9 cellular contexts compared by ENCODE assay signal in genomic region chr20:39986231-39986904, GRCh38.
DNase-seq lines count a peak whose midpoint lies in the region; ATAC-seq and TF ChIP-seq lines count a peak whose summit lies in the region.
"Had no signal": no experiment of that assay in that cellular context is flagged by ENCODE, and none has a peak within 500 bp of the region (broad histone marks: within the 10 kb centered on the region; RNA-seq: fewer than 3 reads in every experiment).

No MANE protein-coding gene starts in this region.

- peaks cover 3% of the 10 kb centered on the region for H3K27me3 ChIP-seq in RWPE2 (ENCODE audit: insufficient read depth, poor library complexity, severe bottlenecking)
- H3K27me3 ChIP-seq in gastroesophageal sphincter, result no peaks in the 10 kb centered on the region
- no peaks in the 10 kb centered on the region for H3K27me3 ChIP-seq in osteoblast (ENCODE audit: insufficient read depth, low read length)

- H3K27ac ChIP-seq in C4-2B (peak overlapping the region; percentile 49), RWPE2 (ENCODE audit: poor library complexity, severe bottlenecking) (no peak overlapping the region), gastroesophageal sphincter (peak overlapping the region; percentile 82 to 98 (median 86)), osteoblast (ENCODE audit: low read depth, low read length) (peak overlapping the region; percentile 49)

- H2AFZ ChIP-seq in osteoblast (ENCODE audit: low read length), result peak overlapping the region; percentile 93

- DNase-seq in RWPE2 (ENCODE audit: low spot score) (no peak), osteoblast (ENCODE audit: insufficient read length, low spot score, missing footprints) (no peak), UCSD-AML1 (lab: John Stamatoyannopoulos, UW; ENCODE audit: unreplicated experiment) (no peak), DMS114 treated with DMSO at 0.1 percent for 48 hours (lab: John Stamatoyannopoulos, UW; ENCODE audit: unreplicated experiment) (no peak)
- DNase-seq in activated CD4-positive, alpha-beta T cell treated with anti-CD3 and anti-CD28 coated beads, Interleukin-2, amount 50 U/mL, for 48 hours, result no peak
- DNase-seq: NCI-H2107 had no signal

- peak overlapping the region; percentile 55 for H3K4me2 ChIP-seq in osteoblast (ENCODE audit: insufficient read depth, low read length)

- no peak for TF ChIP-seq POLR2A in gastroesophageal sphincter (IDR thresholded peaks at IDR 0.05)

- peak; percentile 64 for ATAC-seq in RWPE2 (ENCODE audit: low read depth)
- ATAC-seq in gastroesophageal sphincter, result peak; percentile 92
- ATAC-seq in GM21526 (IDR thresholded peaks at IDR 0.05; ENCODE audit: low FRiP score, unreplicated experiment), result no peak

- TF ChIP-seq EP300 in gastroesophageal sphincter (IDR thresholded peaks at IDR 0.05), result no peak

- H3K79me2 ChIP-seq in osteoblast (ENCODE audit: insufficient read depth, low read length), result no peaks in the 10 kb centered on the region

- H3K4me3 ChIP-seq in RWPE2 (ENCODE audit: severe bottlenecking), result no peak overlapping the region
- no peak overlapping the region for H3K4me3 ChIP-seq in gastroesophageal sphincter
- H3K4me3 ChIP-seq in osteoblast (ENCODE audit: insufficient read depth, low read length), result peak overlapping the region; percentile 35

- peaks cover 4% of the 10 kb centered on the region for H3K9me3 ChIP-seq in RWPE2 (ENCODE audit: severe bottlenecking)
- H3K9me3 ChIP-seq in gastroesophageal sphincter, result no peaks in the 10 kb centered on the region
- H3K9me3 ChIP-seq in osteoblast (ENCODE audit: low read depth, low read length), result no peaks in the 10 kb centered on the region

- TF ChIP-seq CTCF in C4-2B (conservative IDR thresholded peaks at IDR 0.05) (no peak), RWPE2 (IDR thresholded peaks at IDR 0.05; ENCODE audit: poor library complexity, severe bottlenecking) (no peak), gastroesophageal sphincter (IDR thresholded peaks at IDR 0.05) (peak in 1 of 4 experiments; percentile 5), osteoblast (IDR thresholded peaks at IDR 0.05; ENCODE audit: extremely low read depth, low read depth, low read length) (no peak)

- WGBS in gastroesophageal sphincter (ENCODE audit: low coverage in 1 of 2), 2 donors, result 0 to 5% methylated on average over 4 to 6 of the region's 6 CpGs

- H3K4me1 ChIP-seq in RWPE2 (ENCODE audit: insufficient read depth, poor library complexity, severe bottlenecking) (no peaks in the 10 kb centered on the region), gastroesophageal sphincter (peaks cover 16 to 34% (median 16%) of the 10 kb centered on the region in 3 donors), osteoblast (ENCODE audit: insufficient read depth, low read length) (peaks cover 9% of the 10 kb centered on the region)

- H3K36me3 ChIP-seq in RWPE2 (ENCODE audit: low read depth) (no peaks in the 10 kb centered on the region), gastroesophageal sphincter (no peaks in the 10 kb centered on the region), osteoblast (ENCODE audit: insufficient read depth, low read length) (no peaks in the 10 kb centered on the region)

- no peaks in the 10 kb centered on the region for H4K20me1 ChIP-seq in osteoblast (ENCODE audit: insufficient read depth, low read length)
